Comparison of ENCODE assay signal across 1 cellular context in genomic region chr16:49855822-49856740, GRCh38.
TF ChIP-seq lines count a peak whose summit lies in the region.

Gene ZNF423 (minus strand): TSS chr16:49856112. CDS start chr16:49855774, 338 bp downstream.

TF ChIP-seq in HEK293, 187 proteins besides CTCF, POLR2A, EP300 and RAD21 (continued from another document):
- TF ChIP-seq ZEB2 (tag by site-specific recombination; IDR thresholded peaks at IDR 0.05) (no peak), ZBTB21 (tag by site-specific recombination; IDR thresholded peaks at IDR 0.05) (no peak), YY1 (tag by site-specific recombination; IDR thresholded peaks at IDR 0.05) (no peak), OVOL3 (tag by site-specific recombination; IDR thresholded peaks at IDR 0.05) (no peak), PATZ1 (tag by site-specific recombination; IDR thresholded peaks at IDR 0.05) (peak; percentile 55), KLF9 (tag by site-specific recombination; IDR thresholded peaks at IDR 0.05; ENCODE audit: low read depth) (peak; percentile 21; the same call in 1 of the 2 replicates)
